In the genomic region with DNA sequence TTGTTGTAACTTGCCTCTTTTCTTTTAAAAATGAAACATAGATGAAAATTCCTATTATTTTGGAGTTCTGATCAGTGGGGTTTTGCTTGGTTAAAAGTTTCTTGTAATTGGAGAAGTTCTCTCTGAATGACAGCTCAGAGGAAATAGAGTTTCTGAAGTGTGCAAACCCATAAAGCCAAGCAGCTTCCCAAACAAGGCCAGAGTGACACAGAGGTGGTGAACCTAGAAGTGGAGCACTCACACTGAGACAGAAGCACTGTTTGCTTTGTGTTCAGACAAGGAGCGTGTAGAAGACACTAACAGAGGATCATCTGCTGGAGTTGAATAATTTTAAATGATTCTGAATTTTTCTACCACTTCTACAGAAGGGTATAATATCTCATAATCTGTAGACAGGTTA, we compare ENCODE assay signal across 16 cellular contexts. TPM values are rescaled to one million over a fixed set of nuclear protein-coding genes. Genes with fewer than 3 reads are reported as not detected.
DNase-seq lines count a peak whose midpoint lies in the region; ATAC-seq, FAIRE-seq and TF ChIP-seq lines count a peak whose summit lies in the region.
"Had no signal": no experiment of that assay in that cellular context is flagged by ENCODE, and none has a peak within 500 bp of the region (broad histone marks: within the 10 kb centered on the region; RNA-seq: fewer than 3 reads in every experiment).

No MANE protein-coding gene starts in this region.

- TF ChIP-seq CTCF in SU-DHL-6 (IDR thresholded peaks at IDR 0.05; ENCODE audit: insufficient read depth, low read length, poor library complexity, severe bottlenecking), result no peak
- TF ChIP-seq CTCF in nephron progenitor cell (IDR thresholded peaks at IDR 0.05), result no peak

- H3K4me3 Mint-ChIP-seq in nephron progenitor cell, result no peak overlapping the region
- H3K4me3 Mint-ChIP-seq: CD4-positive, alpha-beta T cell; GM23338 had no signal

- peaks cover 4% of the 10 kb centered on the region for H3K27me3 Mint-ChIP-seq in nephron progenitor cell (ENCODE audit: low read depth, poor library complexity)
- H3K27me3 Mint-ChIP-seq: CD4-positive, alpha-beta T cell had no signal

- H3K4me3 ChIP-seq in SU-DHL-6 (ENCODE audit: insufficient read depth, low read length, poor library complexity, severe bottlenecking) (no peak overlapping the region), SJCRH30 (no peak overlapping the region)
- H3K4me3 ChIP-seq: GM23338, heart right ventricle, mucosa of descending colon had no signal

- H2AFZ ChIP-seq in SU-DHL-6 (ENCODE audit: low read depth, low read length, severe bottlenecking), result no peak overlapping the region

- no peaks in the 10 kb centered on the region for H4K20me1 ChIP-seq in SU-DHL-6 (ENCODE audit: low read depth, low read length)

- H3K27me3 ChIP-seq in SU-DHL-6 (ENCODE audit: low read length) (no peaks in the 10 kb centered on the region), SJCRH30 (peaks cover 4% of the 10 kb centered on the region; the same call in 1 of the 2 replicates)
- H3K27me3 ChIP-seq: heart right ventricle had no signal

- peak; percentile 31 for DNase-seq in GDM1 (lab: John Stamatoyannopoulos, UW)
- DNase-seq in nephron progenitor cell, result no peak
- DNase-seq in urothelium cell line (ENCODE audit: low spot score), result no peak
- DNase-seq in SJCRH30, result no peak
- DNase-seq: activated effector memory CD4-positive, alpha-beta T cell treated with anti-CD3 and anti-CD28 coated beads, Interleukin-2, amount 50 U/mL, for 16 hours; CD4-positive, alpha-beta T cell; dermis blood vessel endothelial cell; heart right ventricle; mucosa of descending colon; NCI-H1092 treated with DMSO at 0.1 percent for 48 hours; NCI-H2171 had no signal

- H3K4me2 ChIP-seq in SU-DHL-6 (ENCODE audit: low read depth, low read length, poor library complexity, severe bottlenecking), result no peak overlapping the region

- no peak overlapping the region for H3K9ac ChIP-seq in SU-DHL-6 (ENCODE audit: low read length)

- no peaks in the 10 kb centered on the region for H3K36me3 Mint-ChIP-seq in nephron progenitor cell (ENCODE audit: low read depth)

- FAIRE-seq in urothelium cell line (lab: Jason Lieb, UNC), result no peak

- no peaks in the 10 kb centered on the region for H3K79me2 ChIP-seq in SU-DHL-6 (ENCODE audit: insufficient read depth, low read length)

- H3K27ac ChIP-seq in SU-DHL-6 (ENCODE audit: low read depth, low read length), result 0 out of 2 replicates have a peak overlapping the region, but pooled peaks have one; percentile 3
- H3K27ac ChIP-seq in SJCRH30, result no peak overlapping the region
- H3K27ac ChIP-seq: heart right ventricle had no signal

- H3F3A ChIP-seq in SU-DHL-6 (ENCODE audit: insufficient read depth), result no peaks in the 10 kb centered on the region

- H3K36me3 ChIP-seq in SU-DHL-6 (ENCODE audit: low read length) (no peaks in the 10 kb centered on the region), SJCRH30 (no peaks in the 10 kb centered on the region)
- H3K36me3 ChIP-seq: heart right ventricle had no signal

- ATAC-seq in HG03103 (IDR thresholded peaks at IDR 0.05; ENCODE audit: low read depth, unreplicated experiment) (peak; percentile 41), HG03039 (IDR thresholded peaks at IDR 0.05; ENCODE audit: unreplicated experiment) (no peak)
- ATAC-seq: heart right ventricle, mucosa of descending colon had no signal

- H3K9me3 ChIP-seq in SU-DHL-6 (ENCODE audit: insufficient read depth, low read length) (no peaks in the 10 kb centered on the region), SJCRH30 (replicated peaks) (no peaks in the 10 kb centered on the region)
- H3K9me3 ChIP-seq: heart right ventricle, mucosa of descending colon had no signal

- H3K4me1 Mint-ChIP-seq in nephron progenitor cell, result peaks cover 26% of the 10 kb centered on the region

- no peaks in the 10 kb centered on the region for H3K9me3 Mint-ChIP-seq in nephron progenitor cell
- H3K9me3 Mint-ChIP-seq: CD4-positive, alpha-beta T cell; GM23338 had no signal

- H3K9me2 ChIP-seq in SU-DHL-6 (replicated peaks; ENCODE audit: insufficient read depth, low read length), result no peaks in the 10 kb centered on the region

- H3K27ac Mint-ChIP-seq in nephron progenitor cell, result peak overlapping the region; percentile 72
- H3K27ac Mint-ChIP-seq: CD4-positive, alpha-beta T cell had no signal

- H3K4me1 ChIP-seq in SJCRH30, result no peaks in the 10 kb centered on the region

RNA-seq across cellular contexts. Expression of gene FBXO48, which starts 49.2 kb away (rescaled TPM):
- 1.8 and 2.5 TPM in 2 replicates for total RNA-seq in SJCRH30 (2014; rRNA removed; shearing (Covaris generic))

RNA-seq across cellular contexts. Expression of gene APLF, which starts 49.5 kb away (rescaled TPM):
- 4.6 TPM in 2 replicates for total RNA-seq in SJCRH30 (2014; rRNA removed; shearing (Covaris generic))

RNA-seq across cellular contexts. Expression of gene PLEK, which starts 52.8 kb away (rescaled TPM):
- total RNA-seq in SJCRH30 (2014; rRNA removed; shearing (Covaris generic)), result 0.10 TPM in 1 of 2 replicates, not detected in the other
- total RNA-seq: GM23338, SK-MEL-5 had no signal
